Comparison of ENCODE assay signal across 24 cellular contexts in the genomic region with DNA sequence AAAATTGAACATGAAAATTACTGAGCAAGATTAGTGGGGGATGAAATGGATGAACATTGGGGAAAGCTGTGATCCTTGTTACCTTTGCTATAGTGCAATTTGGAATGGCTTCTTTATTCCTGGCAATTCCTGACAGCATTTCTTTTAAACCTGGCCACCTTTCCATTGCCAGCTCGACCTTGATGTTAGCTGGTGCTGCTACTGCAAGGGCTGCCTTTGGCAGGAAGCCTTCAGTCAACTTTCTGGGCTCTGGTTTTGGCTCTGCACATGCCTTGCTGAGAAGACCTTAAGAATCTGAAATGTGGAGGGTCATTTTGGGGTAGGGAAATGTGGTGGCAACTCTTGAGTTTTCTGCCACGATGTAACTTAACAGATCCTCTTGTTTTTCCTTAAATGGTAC.
DNase-seq lines count a peak whose midpoint lies in the region; ATAC-seq and TF ChIP-seq lines count a peak whose summit lies in the region.
"Had no signal": no experiment of that assay in that cellular context is flagged by ENCODE, and none has a peak within 500 bp of the region (broad histone marks: within the 10 kb centered on the region; RNA-seq: fewer than 3 reads in every experiment).

No MANE protein-coding gene starts in this region.

- no peak for TF ChIP-seq POLR2A in testis (IDR thresholded peaks at IDR 0.05)

- 33 to 50% methylated on average over 2 of the region's 2 CpGs for WGBS in heart right ventricle, 2 donors
- 28 to 32% methylated on average over 2 of the region's 2 CpGs for WGBS in testis, 2 donors

- TF ChIP-seq CTCF in heart right ventricle (IDR thresholded peaks at IDR 0.05) (no peak), testis (IDR thresholded peaks at IDR 0.05) (no peak), brain microvascular endothelial cell (IDR thresholded peaks at IDR 0.05; ENCODE audit: low read depth, low read length, missing control alignments) (no peak)

- H3K9me3 ChIP-seq in heart right ventricle, result no peaks in the 10 kb centered on the region
- H3K9me3 ChIP-seq in T-helper 17 cell (ENCODE audit: control insufficient read depth, low read length, poor library complexity, severe bottlenecking), result no peaks in the 10 kb centered on the region
- no peaks in the 10 kb centered on the region for H3K9me3 ChIP-seq in testis
- H3K9me3 ChIP-seq: suprapubic skin, uterus had no signal

- H3K27ac ChIP-seq in heart right ventricle (peak overlapping the region in 6 of 10 donors; percentile 13 to 70 (median 53)), testis (no peak overlapping the region), brain microvascular endothelial cell (no peak overlapping the region)
- H3K27ac ChIP-seq: KMS-11, suprapubic skin had no signal

- peak overlapping the region; percentile 27 for H3K27ac Mint-ChIP-seq in T-helper 17 cell
- H3K27ac Mint-ChIP-seq: activated naive CD4-positive, alpha-beta T cell treated with anti-CD3 and anti-CD28 coated beads for 36 hours had no signal

- peaks cover 45% of the 10 kb centered on the region for H3K4me1 Mint-ChIP-seq in T-helper 17 cell

- H3K36me3 ChIP-seq in heart right ventricle (no peaks in the 10 kb centered on the region), testis (ENCODE audit: low read depth, missing control alignments) (no peaks in the 10 kb centered on the region), brain microvascular endothelial cell (replicated peaks) (no peaks in the 10 kb centered on the region)
- H3K36me3 ChIP-seq: suprapubic skin, uterus had no signal

- H3K4me3 Mint-ChIP-seq in T-helper 17 cell, result no peak overlapping the region
- H3K4me3 Mint-ChIP-seq: activated naive CD4-positive, alpha-beta T cell treated with anti-CD3 and anti-CD28 coated beads for 36 hours; central memory CD8-positive, alpha-beta T cell had no signal

- in situ Hi-C loops in brain microvascular endothelial cell (cut with HindIII; ENCODE audit: low pct_ligation_motif_present, low sequenced_read_pairs), result no loop called here

- ATAC-seq in heart right ventricle, result peak in 7 of 8 donors; percentile 40 to 73 (median 63)
- ATAC-seq in Right ventricle myocardium inferior, result no peak
- ATAC-seq in T-helper 17 cell, result no peak
- peak; percentile 75 for ATAC-seq in left ventricle myocardium superior
- no peak for ATAC-seq in HG03457 (IDR thresholded peaks at IDR 0.05; ENCODE audit: unreplicated experiment)

- H3K27me3 ChIP-seq in heart right ventricle (no peaks in the 10 kb centered on the region), testis (no peaks in the 10 kb centered on the region), brain microvascular endothelial cell (replicated peaks) (no peaks in the 10 kb centered on the region)
- H3K27me3 ChIP-seq: dorsolateral prefrontal cortex, suprapubic skin, uterus had no signal

- peak in 1 of 2 donors; percentile 36 for DNase-seq in heart right ventricle
- DNase-seq in Right ventricle myocardium inferior (ENCODE audit: missing footprints), result no peak
- no peak for DNase-seq in T-helper 17 cell
- DNase-seq in left ventricle myocardium superior, result peak; percentile 34
- peak; percentile 53 for DNase-seq in testis
- DNase-seq in stimulated activated naive CD4-positive, alpha-beta T cell treated with Interleukin-2 at 50 U/mL for 16 hours (lab: John Stamatoyannopoulos, UW), result no peak
- DNase-seq in brain microvascular endothelial cell, result no peak
- DNase-seq: activated CD4-positive, alpha-beta T cell treated with anti-CD3 and anti-CD28 coated beads for 1 hour; activated CD8-positive, alpha-beta memory T cell treated with anti-CD3 and anti-CD28 coated beads for 24 hours; activated naive CD4-positive, alpha-beta T cell treated with anti-CD3 and anti-CD28 coated beads for 36 hours; activated T-cell treated with anti-CD3 and anti-CD28 coated beads, Interleukin-2, amount 50 U/mL, for 48 hours; GOT3; kidney glomerular epithelial cell; mesenchymal stem cell; NCI-H1436 treated with DMSO at 0.1 percent for 48 hours; NK-92 treated with Interleukin-12 subunit alpha and Interleukin-12 subunit beta, amount 100 ng/mL, for 24 hours; occipital lobe; retina; uterus had no signal

- H3K4me1 ChIP-seq in heart right ventricle, result peaks cover 0 to 47% (median 23%) of the 10 kb centered on the region in 9 donors
- peaks cover 14% of the 10 kb centered on the region for H3K4me1 ChIP-seq in testis

- no peaks in the 10 kb centered on the region for H3K27me3 Mint-ChIP-seq in T-helper 17 cell
- H3K27me3 Mint-ChIP-seq: central memory CD8-positive, alpha-beta T cell had no signal

- intact Hi-C loops in heart right ventricle (cut with DNase I) (no loop called here), Right ventricle myocardium inferior (cut with DNase I) (loop anchor here (5.0 kb wide), 1 partner anchor 39 kb away; no protein-coding TSS in a partner anchor), left ventricle myocardium superior (cut with micrococcal nuclease) (no loop called here), testis (cut with DNase I; ENCODE audit: low total_unique reads) (no loop called here)

- peaks cover 4% of the 10 kb centered on the region for H3K36me3 Mint-ChIP-seq in T-helper 17 cell (ENCODE audit: low read depth)

- H3K4me3 ChIP-seq in heart right ventricle (no peak overlapping the region), testis (no peak overlapping the region), brain microvascular endothelial cell (ENCODE audit: low read depth, low read length) (no peak overlapping the region)
- H3K4me3 ChIP-seq: dorsolateral prefrontal cortex, suprapubic skin, uterus had no signal

Comparison
In these comparisons a context has a peak if more than half of its experiments do, and no peak if none do; other contexts are left out.
1. ATAC-seq: peak in heart right ventricle (7 of 8) and left ventricle myocardium superior (single experiment); none in Right ventricle myocardium inferior (single experiment), T-helper 17 cell (single experiment) and HG03457 (single experiment).
2. DNase-seq: peak in left ventricle myocardium superior (single experiment) and testis (single experiment); none in Right ventricle myocardium inferior (single experiment), T-helper 17 cell (0 of 3), stimulated activated naive CD4-positive, alpha-beta T cell treated with Interleukin-2 at 50 U/mL for 16 hours (single experiment) and brain microvascular endothelial cell (single experiment).
3. H3K27ac ChIP-seq: peak in heart right ventricle (6 of 10); none in testis (0 of 2) and brain microvascular endothelial cell (single experiment).